Comparison of ENCODE assay signal across 8 cellular contexts in the genomic region with DNA sequence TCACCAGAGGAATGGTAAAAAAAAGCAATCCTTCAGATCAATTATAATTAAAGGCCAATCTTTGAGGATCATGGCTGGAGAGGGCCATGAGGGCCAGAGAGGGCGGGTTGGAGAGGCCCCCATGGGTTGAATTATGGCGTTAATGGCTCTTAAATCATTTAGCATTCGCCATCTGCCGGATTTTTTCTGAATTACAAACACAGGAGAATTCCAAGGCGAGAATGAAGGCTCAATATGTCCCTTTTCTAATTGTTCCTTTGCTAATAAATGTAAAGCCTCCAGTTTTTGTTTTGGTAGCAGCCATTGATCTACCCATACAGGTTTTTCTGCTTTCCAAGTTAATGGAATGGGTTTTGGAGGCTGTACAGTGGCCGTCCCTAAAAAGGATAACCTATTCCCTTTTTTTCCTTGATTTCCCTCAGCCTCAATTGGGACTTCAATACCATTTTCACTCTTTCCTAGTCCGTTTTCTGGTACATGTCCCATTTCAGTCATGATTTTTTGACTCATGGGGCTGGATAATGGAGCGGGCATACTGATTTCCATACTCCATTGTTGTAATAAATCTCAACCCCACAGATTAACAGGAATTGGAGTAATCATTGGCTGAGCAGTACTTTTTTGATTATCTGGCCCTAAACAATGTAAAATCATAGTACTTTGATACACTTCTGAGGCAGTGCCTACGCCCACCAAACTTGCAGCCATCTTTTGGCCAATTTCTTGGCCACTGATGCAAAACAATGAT. TPM values are rescaled to one million over a fixed set of nuclear protein-coding genes. Genes with fewer than 3 reads are reported as not detected.
DNase-seq lines count a peak whose midpoint lies in the region; ATAC-seq and TF ChIP-seq lines count a peak whose summit lies in the region.

No MANE protein-coding gene starts in this region.

- no peak overlapping the region for H3K9ac ChIP-seq in KMS-11

- no peak overlapping the region for H2AFZ ChIP-seq in KMS-11 (ENCODE audit: low read depth)
- H2AFZ ChIP-seq in osteoblast (ENCODE audit: low read length): no peak overlapping the region

- H3K9me3 ChIP-seq in body of pancreas: no peaks in the 10 kb centered on the region
- H3K9me3 ChIP-seq in osteoblast (ENCODE audit: low read depth, low read length): no peaks in the 10 kb centered on the region

- 25 to 27% methylated on average over 9 of the region's 9 CpGs for WGBS in body of pancreas, 2 donors

- H3K79me2 ChIP-seq in KMS-11 (ENCODE audit: insufficient read depth, low read depth) (no peaks in the 10 kb centered on the region), osteoblast (ENCODE audit: insufficient read depth, low read length) (no peaks in the 10 kb centered on the region)

- H3K36me3 ChIP-seq in KMS-11 (ENCODE audit: insufficient read depth) (no peaks in the 10 kb centered on the region), body of pancreas (replicated peaks in 1 of 2; ENCODE audit: insufficient read depth in 1 of 2, low read depth in 2 of 2) (no peaks in the 10 kb centered on the region), osteoblast (ENCODE audit: insufficient read depth, low read length) (no peaks in the 10 kb centered on the region)

- ATAC-seq in body of pancreas: peak; percentile 41
- no peak for ATAC-seq in GM18520 (IDR thresholded peaks at IDR 0.05; ENCODE audit: unreplicated experiment)
- ATAC-seq in HG03039 (IDR thresholded peaks at IDR 0.05; ENCODE audit: unreplicated experiment): no peak
- ATAC-seq in GM21367 (IDR thresholded peaks at IDR 0.05; ENCODE audit: unreplicated experiment): no peak

- no peak overlapping the region for H3K4me3 ChIP-seq in KMS-11 (IDR thresholded peaks at IDR 0.05; ENCODE audit: insufficient read depth, low read depth, low read length)
- H3K4me3 ChIP-seq in body of pancreas: no peak overlapping the region
- H3K4me3 ChIP-seq in osteoblast (ENCODE audit: insufficient read depth, low read length): no peak overlapping the region

- peak; percentile 83 for DNase-seq in DMS53 (lab: John Stamatoyannopoulos, UW)
- peak in 1 of 4 donors; percentile 39 for DNase-seq in body of pancreas
- DNase-seq in osteoblast (ENCODE audit: insufficient read length, low spot score, missing footprints): peak; percentile 44
- DNase-seq in activated effector memory CD4-positive, alpha-beta T cell treated with anti-CD3 and anti-CD28 coated beads, Interleukin-2, amount 50 U/mL, for 16 hours: no peak

- H3K27ac ChIP-seq in KMS-11: no peak overlapping the region
- no peak overlapping the region for H3K27ac ChIP-seq in body of pancreas
- no peak overlapping the region for H3K27ac ChIP-seq in osteoblast (ENCODE audit: low read depth, low read length)

- peak; percentile 66 for TF ChIP-seq CTCF in KMS-11 (conservative IDR thresholded peaks at IDR 0.05; ENCODE audit: low read depth, low read length)
- TF ChIP-seq CTCF in body of pancreas (IDR thresholded peaks at IDR 0.05): peak; percentile 28 to 56 (median 52)
- peak; percentile 44 for TF ChIP-seq CTCF in osteoblast (IDR thresholded peaks at IDR 0.05; ENCODE audit: extremely low read depth, low read depth, low read length)

- H3K4me2 ChIP-seq in KMS-11 (peak overlapping the region; percentile 4; the same call in 1 of the 2 replicates), osteoblast (ENCODE audit: insufficient read depth, low read length) (no peak overlapping the region)

- TF ChIP-seq POLR2A in body of pancreas (IDR thresholded peaks at IDR 0.05): no peak

- H3K27me3 ChIP-seq in KMS-11 (ENCODE audit: insufficient read depth, low read depth) (peaks cover 38% of the 10 kb centered on the region), body of pancreas (no peaks in the 10 kb centered on the region), osteoblast (ENCODE audit: insufficient read depth, low read length) (peaks cover 23% of the 10 kb centered on the region)

- no peaks in the 10 kb centered on the region for H4K20me1 ChIP-seq in KMS-11 (ENCODE audit: insufficient read depth)
- H4K20me1 ChIP-seq in osteoblast (ENCODE audit: insufficient read depth, low read length): no peaks in the 10 kb centered on the region

- intact Hi-C loops in body of pancreas (cut with DNase I): no loop called here

- H3K4me1 ChIP-seq in KMS-11 (ENCODE audit: low read depth, poor library complexity, severe bottlenecking) (peaks cover 41% of the 10 kb centered on the region), body of pancreas (peaks cover 31% of the 10 kb centered on the region), osteoblast (ENCODE audit: insufficient read depth, low read length) (no peaks in the 10 kb centered on the region)

RNA-seq across cellular contexts. Expression of a gene that starts 6.7 kb away (rescaled TPM):
- total RNA-seq in body of pancreas (10 to 100 TPM; 45.1 to 52.1 TPM), osteoblast (31.8 and 39.8 TPM in 2 replicates)

RNA-seq across cellular contexts. Expression of a gene that starts 11.7 kb away (rescaled TPM):
- 10 to 100 TPM in 1 of 2 donors, 1 to 10 TPM in 1; 3.3 to 14.5 TPM for total RNA-seq in body of pancreas
- total RNA-seq in osteoblast: under 0.01 TPM in 1 of 2 replicates, not detected in the other

RNA-seq across cellular contexts. Expression of a gene that starts 20.1 kb away (rescaled TPM):
- total RNA-seq in body of pancreas: not detected
- total RNA-seq in osteoblast: not detected in 2 replicates

RNA-seq across cellular contexts. Expression of a gene that starts 23.3 kb away (rescaled TPM):
- total RNA-seq in body of pancreas: 10 to 100 TPM; 69.8 to 72.8 TPM
- 64.2 and 64.8 TPM in 2 replicates for total RNA-seq in osteoblast

RNA-seq across cellular contexts. Expression of a gene that starts 26.4 kb away (rescaled TPM):
- not detected for total RNA-seq in body of pancreas
- total RNA-seq in osteoblast: not detected in 2 replicates
